8 cellular contexts compared by ENCODE assay signal in genomic region chr17:7897773-7898172, GRCh38. TPM values are rescaled to one million over a fixed set of nuclear protein-coding genes. Genes with fewer than 3 reads are reported as not detected.
DNase-seq lines count a peak whose midpoint lies in the region; ATAC-seq and TF ChIP-seq lines count a peak whose summit lies in the region.

No MANE protein-coding gene starts in this region.

- H3K27ac Mint-ChIP-seq in T-helper 17 cell, result peak overlapping the region; percentile 91

- H3K27ac ChIP-seq in psoas muscle, result no peak overlapping the region

- H3K36me3 Mint-ChIP-seq in T-helper 17 cell (ENCODE audit: low read depth), result peaks cover 29% of the 10 kb centered on the region

- peaks cover 17% of the 10 kb centered on the region for H3K4me1 Mint-ChIP-seq in T-helper 17 cell

- H3K4me1 ChIP-seq in psoas muscle, result peaks cover 2% of the 10 kb centered on the region

- ATAC-seq in T-helper 17 cell (peak; percentile 63), psoas muscle (peak; percentile 68 to 80 (median 76)), GM19023 (IDR thresholded peaks at IDR 0.05; ENCODE audit: unreplicated experiment) (no peak), GM21825 (IDR thresholded peaks at IDR 0.05; ENCODE audit: unreplicated experiment) (no peak)

- H3K36me3 ChIP-seq in psoas muscle (ENCODE audit: insufficient read depth in 1 of 2, low read depth in 1 of 2), result peaks cover 0 to 51% of the 10 kb centered on the region in 2 donors

- intact Hi-C loops in psoas muscle (cut with DNase I), result loop anchor here (1.0 to 5.0 kb wide), 3 partner anchors 35 to 75 kb away; no protein-coding TSS in a partner anchor

- DNase-seq in activated naive CD4-positive, alpha-beta T cell treated with Interleukin-2 at 50 U/mL for 16 hours, result peak; percentile 16
- DNase-seq in activated naive CD4-positive, alpha-beta T cell treated with anti-CD3 and anti-CD28 coated beads, Interleukin-2, amount 50 U/mL, for 16 hours, result no peak
- no peak for DNase-seq in T-helper 17 cell
- DNase-seq in fibroblast of pulmonary artery (ENCODE audit: low read depth), result peak; percentile 77
- DNase-seq in psoas muscle, result no peak
- no peak for DNase-seq in GM10266 (ENCODE audit: extremely low spot score)

- H3K4me3 Mint-ChIP-seq in T-helper 17 cell, result no peak overlapping the region

- no peaks in the 10 kb centered on the region for H3K27me3 ChIP-seq in psoas muscle (ENCODE audit: insufficient read depth in 3 of 3, low read length in 2 of 3)

- H3K4me3 ChIP-seq in fibroblast of pulmonary artery (replicated peaks; ENCODE audit: low read depth, low read length), result no peak overlapping the region
- H3K4me3 ChIP-seq in psoas muscle, result no peak overlapping the region

- H3K9me3 ChIP-seq in T-helper 17 cell (ENCODE audit: control insufficient read depth, low read length, poor library complexity, severe bottlenecking) (no peaks in the 10 kb centered on the region), psoas muscle (no peaks in the 10 kb centered on the region)

- H3K27me3 Mint-ChIP-seq in T-helper 17 cell, result no peaks in the 10 kb centered on the region

- TF ChIP-seq CTCF in fibroblast of pulmonary artery (IDR thresholded peaks at IDR 0.05; ENCODE audit: low read length, missing control alignments) (peak; percentile 51), psoas muscle (IDR thresholded peaks at IDR 0.05) (peak; percentile 50), GM10266 (IDR thresholded peaks at IDR 0.05; ENCODE audit: control insufficient read depth, insufficient read depth, low read depth, missing control alignments) (no peak)

- WGBS in psoas muscle, 3 donors, result 35 to 44% (median 43%) methylated on average over 6 of the region's 6 CpGs

RNA-seq across cellular contexts. Expression of gene CHD3, which starts 9.2 kb away (rescaled TPM):
- total RNA-seq in T-helper 17 cell, result 100 to 1,000 TPM; 219 TPM
- total RNA-seq in psoas muscle, result 10 to 100 TPM in 1 of 4 donors, 1 to 10 TPM in 3; 5.8 to 13.1 (median 7.5) TPM
- 1 to 10 TPM; 3.3 to 6.9 (median 6.8) TPM for polyA plus RNA-seq in psoas muscle

RNA-seq across cellular contexts. Expression of gene RNF227, which starts 18.3 kb away (rescaled TPM):
- total RNA-seq in T-helper 17 cell, result 1 to 10 TPM; 1.4 to 2.3 TPM
- 1 to 10 TPM in 2 of 4 donors, under 1 TPM in 2; 0.62 to 2.6 (median 1.0) TPM for total RNA-seq in psoas muscle
- 1 to 10 TPM; 1.5 to 2.4 (median 1.6) TPM for polyA plus RNA-seq in psoas muscle

RNA-seq across cellular contexts. Expression of gene KCNAB3, which starts 31.9 kb away (rescaled TPM):
- 1 to 10 TPM; 5.9 to 8.4 TPM for total RNA-seq in T-helper 17 cell
- under 1 TPM in 3 of 4 donors, not detected in 1; 0.38 to 0.77 (median 0.57) TPM for total RNA-seq in psoas muscle
- polyA plus RNA-seq in psoas muscle, result under 1 TPM; 0.18 to 0.52 (median 0.21) TPM

RNA-seq across cellular contexts. Expression of gene TRAPPC1, which starts 34.0 kb away (rescaled TPM):
- total RNA-seq in T-helper 17 cell (100 to 1,000 TPM; 102 to 118 TPM), psoas muscle (10 to 100 TPM; 47.7 to 84.9 (median 75.0) TPM)
- 10 to 100 TPM; 64.0 to 78.4 (median 76.1) TPM for polyA plus RNA-seq in psoas muscle

RNA-seq across cellular contexts. Expression of gene CNTROB, which starts 34.2 kb away (rescaled TPM):
- total RNA-seq in T-helper 17 cell, result 10 to 100 TPM; 24.3 to 27.9 TPM
- total RNA-seq in psoas muscle, result 1 to 10 TPM; 5.5 to 9.5 (median 7.4) TPM
- 1 to 10 TPM; 5.9 to 9.6 (median 8.8) TPM for polyA plus RNA-seq in psoas muscle

Comparison
In these comparisons a context has a peak if more than half of its experiments do, and no peak if none do; other contexts are left out.
1. DNase-seq: peak in activated naive CD4-positive, alpha-beta T cell treated with Interleukin-2 at 50 U/mL for 16 hours (single experiment) and fibroblast of pulmonary artery (single experiment); none in activated naive CD4-positive, alpha-beta T cell treated with anti-CD3 and anti-CD28 coated beads, Interleukin-2, amount 50 U/mL, for 16 hours (single experiment), T-helper 17 cell (0 of 3), psoas muscle (0 of 2) and GM10266 (single experiment).
2. ATAC-seq: peak in T-helper 17 cell (single experiment) and psoas muscle (4 of 4); none in GM19023 (single experiment) and GM21825 (single experiment).
3. RNA of gene CHD3, which starts 9.2 kb away (total RNA-seq): 219 TPM in T-helper 17 cell; 5.8 to 13.1 TPM in psoas muscle; every median in the first group is over 10 times any median in the second.